In genomic region chr11:63838682-63839507, GRCh38 we compare ENCODE assay signal across 8 cellular contexts. TPM values are rescaled to one million over a fixed set of nuclear protein-coding genes. Genes with fewer than 3 reads are reported as not detected.
A peak's percentile ranks its signal among the peaks of the same experiment; 100 is the strongest.
DNase-seq lines count a peak whose midpoint lies in the region; ATAC-seq and TF ChIP-seq lines count a peak whose summit lies in the region.

TSS of gene MARK2 (plus strand) at chr11:63839110. CDS start at chr11:63839507, 397 bp downstream.

- WGBS in spleen, 5 donors = 0 to 1% (median 0%) methylated on average over 42 to 99 of the region's 99 CpGs

- H3K4me3 Mint-ChIP-seq in immature natural killer cell = peak within 1 kb of the TSS; percentile 85 to 92 (median 90)

- peaks cover 0 to 4% (median 2%) of the 10 kb centered on the region in 3 donors for H3K36me3 Mint-ChIP-seq in immature natural killer cell

- H3K9me3 Mint-ChIP-seq in immature natural killer cell = no peaks in the 10 kb centered on the region

- peak in 2 of 11 experiments; percentile 7 to 37 for TF ChIP-seq CTCF in spleen (IDR thresholded peaks at IDR 0.05 in 8 of 11, conservative IDR thresholded peaks at IDR 0.05 in 3 of 11)

- H3K27me3 ChIP-seq in spleen (replicated peaks in 1 of 7) = no peaks in the 10 kb centered on the region

- peak within 1 kb of the TSS; percentile 85 to 99 (median 96) for H3K27ac ChIP-seq in spleen

- peaks cover 2 to 10% (median 9%) of the 10 kb centered on the region in 3 donors for H3K27me3 Mint-ChIP-seq in immature natural killer cell (ENCODE audit: low read depth in 3 of 3)

- DNase-seq in AG08396 (ENCODE audit: low spot score) (peak; percentile 98), NCI-H345 treated with DMSO at 0.1 percent for 48 hours (lab: John Stamatoyannopoulos, UW; ENCODE audit: unreplicated experiment) (peak; percentile 99), immature natural killer cell (peak; percentile 99 to 100 (median 99)), spleen (peak; percentile 99)
- DNase-seq in activated CD4-positive, CD25-positive, alpha-beta regulatory T cell (lab: John Stamatoyannopoulos, UW) = peak; percentile 99 to 100 (median 99)
- peak; percentile 99 for DNase-seq in central memory CD4-positive, alpha-beta T cell

- peaks cover 0 to 29% (median 11%) of the 10 kb centered on the region in 6 donors for H3K36me3 ChIP-seq in spleen

- peaks cover 58 to 60% of the 10 kb centered on the region in 2 donors for H3K4me1 Mint-ChIP-seq in immature natural killer cell

- no peak for TF ChIP-seq POLR2A in spleen (IDR thresholded peaks at IDR 0.05)

- H3K4me3 ChIP-seq in spleen = peak within 1 kb of the TSS; percentile 76 to 99 (median 89)

- peak within 1 kb of the TSS; percentile 65 to 94 (median 91) for H3K27ac Mint-ChIP-seq in immature natural killer cell

- no peaks in the 10 kb centered on the region for H3K9me3 ChIP-seq in spleen

- peaks cover 29 to 64% (median 56%) of the 10 kb centered on the region in 6 donors for H3K4me1 ChIP-seq in spleen

- peak; percentile 72 for ATAC-seq in GM19023 (IDR thresholded peaks at IDR 0.05; ENCODE audit: unreplicated experiment)
- peak; percentile 75 for ATAC-seq in HG03280 (IDR thresholded peaks at IDR 0.05; ENCODE audit: unreplicated experiment)

- intact Hi-C loops in spleen (cut with DNase I; ENCODE audit: low total_unique reads) = loop anchor here (5.0 kb wide), 1 partner anchor 308 kb away; no protein-coding TSS in a partner anchor

RNA-seq across cellular contexts. Expression of gene MARK2, which starts in this region (rescaled TPM):
- polyA plus RNA-seq in immature natural killer cell = 10 to 100 TPM; 28.6 to 73.8 (median 31.6) TPM
- 10 to 100 TPM; 41.2 to 67.3 (median 48.6) TPM for total RNA-seq in spleen
- polyA plus RNA-seq in spleen = 10 to 100 TPM in 1 of 3 donors, 1 to 10 TPM in 2; 6.9 to 23.3 (median 7.0) TPM

Comparison
In these comparisons a context has a peak if more than half of its experiments do, and no peak if none do; other contexts are left out.
1. Peak in every context shown above with its lines: DNase-seq, ATAC-seq, H3K4me3 ChIP-seq and H3K27ac ChIP-seq.